ENCODE assay signal across 15 cellular contexts in the genomic region with DNA sequence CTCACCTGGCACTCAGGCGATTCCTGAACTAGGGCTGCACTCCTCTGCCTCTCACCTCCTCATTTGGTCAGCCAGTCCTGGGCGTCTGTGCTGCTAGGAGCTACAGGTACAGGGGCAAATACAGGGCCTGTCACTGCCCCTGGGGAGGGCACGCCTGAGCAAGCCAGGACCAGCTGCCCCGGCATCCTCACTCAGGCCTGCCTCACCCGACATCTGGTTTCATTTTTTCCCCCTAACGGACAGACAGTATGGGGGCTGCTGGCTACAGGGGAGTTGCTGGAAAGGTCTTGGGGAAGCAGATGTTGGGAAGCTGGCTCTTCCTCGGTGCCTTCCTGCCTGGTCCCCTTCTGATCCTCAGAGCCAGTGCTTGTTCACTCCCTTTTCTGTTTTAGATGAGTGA.
DNase-seq lines count a peak whose midpoint lies in the region; ATAC-seq and TF ChIP-seq lines count a peak whose summit lies in the region.
"Had no signal": no experiment of that assay in that cellular context is flagged by ENCODE, and none has a peak within 500 bp of the region (broad histone marks: within the 10 kb centered on the region; RNA-seq: fewer than 3 reads in every experiment).

No MANE protein-coding gene starts in this region.

- ATAC-seq in T-cell (replicated peaks in 1 of 4) (no peak), gastrocnemius medialis (no peak)
- ATAC-seq in CD4-positive, alpha-beta T cell (ENCODE audit: poor library complexity), result no peak
- ATAC-seq: activated naive CD8-positive, alpha-beta T cell treated with anti-CD3 and anti-CD28 coated beads, Interleukin-2, amount 50 U/mL, for 24 hours; foreskin keratinocyte had no signal

- H4K20me1 ChIP-seq in BLaER1, result peaks cover 100% of the 10 kb centered on the region

- H3K27me3 Mint-ChIP-seq in osteocyte (ENCODE audit: unreplicated experiment) (no peaks in the 10 kb centered on the region), T-cell (no peaks in the 10 kb centered on the region)
- H3K27me3 Mint-ChIP-seq in CD4-positive, alpha-beta T cell, result no peaks in the 10 kb centered on the region
- H3K27me3 Mint-ChIP-seq: activated naive CD8-positive, alpha-beta T cell treated with anti-CD3 and anti-CD28 coated beads, Interleukin-2, amount 50 U/mL, for 24 hours had no signal

- in situ Hi-C loops in gastrocnemius medialis (cut with MboI; ENCODE audit: low sequenced_read_pairs in 4 of 4), result no loop called here

- POLR2A ChIA-PET in RWPE1 (lab: Yijun Ruan, JAX; ENCODE audit: low non-redundant PET), result no interaction called here
- POLR2A ChIA-PET in T-cell (lab: Charles Lee), result interaction anchor here in 1 of 2 donors (0.6 kb wide), 1 partner anchor 1096 kb away, joined by 3 read pairs; no protein-coding TSS in a partner anchor
- POLR2A ChIA-PET in CD4-positive, alpha-beta T cell (lab: Charles Lee), result no interaction called here

- no peak overlapping the region for H3K4me3 ChIP-seq in BLaER1
- no peak overlapping the region for H3K4me3 ChIP-seq in esophagus (ENCODE audit: low read depth in 1 of 2, low read length in 2 of 2)
- no peak overlapping the region for H3K4me3 ChIP-seq in gastrocnemius medialis
- H3K4me3 ChIP-seq: tibial nerve had no signal

- H3K27ac Mint-ChIP-seq in osteocyte (ENCODE audit: unreplicated experiment) (peak overlapping the region; percentile 27), T-cell (no peak overlapping the region)
- H3K27ac Mint-ChIP-seq in CD4-positive, alpha-beta T cell, result no peak overlapping the region
- H3K27ac Mint-ChIP-seq: activated naive CD8-positive, alpha-beta T cell treated with anti-CD3 and anti-CD28 coated beads, Interleukin-2, amount 50 U/mL, for 24 hours had no signal

- peak overlapping the region; percentile 36; the same call in 1 of the 2 replicates for H3K9ac ChIP-seq in BLaER1

- 54 to 75% methylated on average over 7 of the region's 7 CpGs for WGBS in esophagus, 2 donors

- H3K9me3 ChIP-seq in BLaER1, result no peaks in the 10 kb centered on the region
- H3K9me3 ChIP-seq in esophagus (ENCODE audit: control insufficient read depth in 2 of 2, insufficient read depth in 1 of 2, low read depth in 1 of 2, low read length in 1 of 2), result no peaks in the 10 kb centered on the region
- H3K9me3 ChIP-seq in gastrocnemius medialis, result no peaks in the 10 kb centered on the region
- no peaks in the 10 kb centered on the region for H3K9me3 ChIP-seq in CD4-positive, alpha-beta T cell (ENCODE audit: control insufficient read depth, low read length)
- H3K9me3 ChIP-seq: tibial nerve had no signal

- intact Hi-C loops in gastrocnemius medialis (cut with DNase I; ENCODE audit: low total_unique reads), result loop anchor here (5.0 to 10.0 kb wide), 3 partner anchors 115 to 188 kb away; no protein-coding TSS in a partner anchor
- intact Hi-C loops in CD4-positive, alpha-beta T cell (cut with DNase I, micrococcal nuclease), result no loop called here

- peaks cover 56% of the 10 kb centered on the region for H3K4me1 Mint-ChIP-seq in osteocyte (ENCODE audit: unreplicated experiment)
- peaks cover 22 to 29% (median 23%) of the 10 kb centered on the region in 3 donors for H3K4me1 Mint-ChIP-seq in T-cell
- peaks cover 4% of the 10 kb centered on the region for H3K4me1 Mint-ChIP-seq in CD4-positive, alpha-beta T cell (ENCODE audit: low read depth)

- H3K27me3 ChIP-seq in BLaER1 (no peaks in the 10 kb centered on the region), esophagus (ENCODE audit: control insufficient read depth in 1 of 2, insufficient read depth in 2 of 2, low read length in 2 of 2) (no peaks in the 10 kb centered on the region), gastrocnemius medialis (no peaks in the 10 kb centered on the region)
- no peaks in the 10 kb centered on the region for H3K27me3 ChIP-seq in CD4-positive, alpha-beta T cell (ENCODE audit: control insufficient read depth, insufficient read depth, low read length)
- H3K27me3 ChIP-seq: foreskin keratinocyte, tibial nerve had no signal

- H3K4me3 Mint-ChIP-seq in osteocyte (ENCODE audit: unreplicated experiment) (no peak overlapping the region), T-cell (no peak overlapping the region)
- H3K4me3 Mint-ChIP-seq in CD4-positive, alpha-beta T cell, result no peak overlapping the region
- H3K4me3 Mint-ChIP-seq: activated naive CD8-positive, alpha-beta T cell treated with anti-CD3 and anti-CD28 coated beads, Interleukin-2, amount 50 U/mL, for 24 hours had no signal

- TF ChIP-seq POLR2A in gastrocnemius medialis (IDR thresholded peaks at IDR 0.05), result no peak

- H3K36me3 Mint-ChIP-seq in osteocyte (ENCODE audit: unreplicated experiment) (peaks cover 11% of the 10 kb centered on the region), T-cell (peaks cover 9% of the 10 kb centered on the region)
- no peaks in the 10 kb centered on the region for H3K36me3 Mint-ChIP-seq in CD4-positive, alpha-beta T cell (ENCODE audit: low read depth)

- H3K27ac ChIP-seq in BLaER1 (peak overlapping the region; percentile 69), RWPE1 (peak overlapping the region; percentile 58), esophagus (ENCODE audit: low read depth in 2 of 2, low read length in 1 of 2) (peak overlapping the region; percentile 45 to 50), gastrocnemius medialis (no peak overlapping the region)
- no peak overlapping the region for H3K27ac ChIP-seq in CD4-positive, alpha-beta T cell (ENCODE audit: low read depth, low read length)
- H3K27ac ChIP-seq: foreskin keratinocyte had no signal

- no peak for TF ChIP-seq CTCF in RWPE1 (conservative IDR thresholded peaks at IDR 0.05; ENCODE audit: low read depth)
- TF ChIP-seq CTCF in osteocyte (IDR thresholded peaks at IDR 0.05), result no peak
- no peak for TF ChIP-seq CTCF in gastrocnemius medialis (IDR thresholded peaks at IDR 0.05 in 4 of 5, conservative IDR thresholded peaks at IDR 0.05 in 1 of 5)
- no peak for TF ChIP-seq CTCF in CD4-positive, alpha-beta T cell (IDR thresholded peaks at IDR 0.05)

- H3K36me3 ChIP-seq in BLaER1 (peaks cover 46% of the 10 kb centered on the region), esophagus (ENCODE audit: control insufficient read depth in 2 of 2, insufficient read depth in 2 of 2, low read length in 1 of 2) (peaks cover 0 to 19% of the 10 kb centered on the region in 2 donors), gastrocnemius medialis (no peaks in the 10 kb centered on the region)

- H3K4me2 ChIP-seq in BLaER1, result peak overlapping the region; percentile 85

- H3K9me3 Mint-ChIP-seq in osteocyte (ENCODE audit: unreplicated experiment) (no peaks in the 10 kb centered on the region), T-cell (no peaks in the 10 kb centered on the region)
- no peaks in the 10 kb centered on the region for H3K9me3 Mint-ChIP-seq in CD4-positive, alpha-beta T cell
- H3K9me3 Mint-ChIP-seq: activated naive CD8-positive, alpha-beta T cell treated with anti-CD3 and anti-CD28 coated beads, Interleukin-2, amount 50 U/mL, for 24 hours had no signal

- CTCF ChIA-PET in RWPE1 (lab: Yijun Ruan, JAX) (no interaction called here), T-cell (lab: Charles Lee) (no interaction called here)
- CTCF ChIA-PET in CD4-positive, alpha-beta T cell (lab: Charles Lee), result no interaction called here

- peaks cover 100% of the 10 kb centered on the region for H3K4me1 ChIP-seq in BLaER1
- peaks cover 23 to 51% of the 10 kb centered on the region in 2 donors for H3K4me1 ChIP-seq in esophagus (ENCODE audit: control insufficient read depth in 2 of 2, insufficient read depth in 2 of 2, low read length in 1 of 2)
- H3K4me1 ChIP-seq in gastrocnemius medialis, result peaks cover 49 to 71% of the 10 kb centered on the region in 2 donors

- DNase-seq in RWPE1 (ENCODE audit: low spot score) (no peak), osteocyte (ENCODE audit: extremely low spot score, unreplicated experiment) (no peak), T-cell (no peak), NCI-H1436 (lab: John Stamatoyannopoulos, UW) (no peak), gastrocnemius medialis (no peak)
- no peak for DNase-seq in CD4-positive, alpha-beta T cell
- DNase-seq: activated CD4-positive, alpha-beta T cell treated with anti-CD3 and anti-CD28 coated beads for 1 hour; activated naive CD8-positive, alpha-beta T cell treated with anti-CD3 and anti-CD28 coated beads, Interleukin-2, amount 50 U/mL, for 24 hours; activated T-cell treated with anti-CD3 and anti-CD28 coated beads, Interleukin-2, amount 50 U/mL, for 1 hour; foreskin keratinocyte; MV-4-11; small intestine had no signal

Comparison
In these comparisons a context has a peak if more than half of its experiments do, and no peak if none do; other contexts are left out.
1. H3K27ac ChIP-seq: peak in BLaER1 (single experiment), RWPE1 (single experiment) and esophagus (2 of 2); none in gastrocnemius medialis (0 of 4) and CD4-positive, alpha-beta T cell (single experiment).